2 cellular contexts compared by ENCODE assay signal in the genomic region with DNA sequence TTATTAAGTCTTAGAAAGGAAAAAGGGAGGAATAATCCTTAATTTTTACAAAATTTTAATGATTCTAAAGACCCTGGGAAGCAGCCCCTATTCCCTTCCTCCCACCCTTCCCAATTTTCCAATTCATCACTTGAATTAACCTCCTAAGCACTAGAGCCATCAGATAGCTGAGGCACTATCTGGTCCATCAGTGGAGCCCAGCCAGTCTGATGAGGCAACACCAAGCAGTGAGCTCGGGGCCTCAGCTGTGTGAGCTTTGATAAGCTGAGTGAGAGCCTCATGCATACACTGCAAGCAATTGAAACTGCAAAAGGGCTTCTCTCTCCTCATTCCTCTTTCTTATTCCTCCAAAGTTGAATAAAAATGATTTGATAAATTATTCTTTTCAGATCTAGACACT.
TF ChIP-seq lines count a peak whose summit lies in the region.

No MANE protein-coding gene starts in this region.

TF ChIP-seq in SK-N-SH, 30 proteins besides CTCF, POLR2A, EP300 and RAD21:
- TF ChIP-seq POLR2AphosphoS5 (IDR thresholded peaks at IDR 0.05; ENCODE audit: low read depth, low read length): no peak
- no peak for TF ChIP-seq IRF3 (IDR thresholded peaks at IDR 0.05; ENCODE audit: low read depth, low read length)
- peak; percentile 24; the same call in 1 of the 2 replicates for TF ChIP-seq RCOR1 (IDR thresholded peaks at IDR 0.05; ENCODE audit: low read length)
- TF ChIP-seq GATA2 (CRISPR knock-in tag; IDR thresholded peaks at IDR 0.05): peak; percentile 86

TF ChIP-seq in SK-N-SH treated with all-trans-retinoic acid at 6 μM for 48 hours, 23 proteins besides CTCF, POLR2A, EP300 and RAD21:
- TF ChIP-seq BACH2 (CRISPR knock-in tag; IDR thresholded peaks at IDR 0.05; ENCODE audit: borderline replicate concordance): no peak
- no peak for TF ChIP-seq ZFP3 (CRISPR knock-in tag; IDR thresholded peaks at IDR 0.05)
- TF ChIP-seq, protein P1, sequence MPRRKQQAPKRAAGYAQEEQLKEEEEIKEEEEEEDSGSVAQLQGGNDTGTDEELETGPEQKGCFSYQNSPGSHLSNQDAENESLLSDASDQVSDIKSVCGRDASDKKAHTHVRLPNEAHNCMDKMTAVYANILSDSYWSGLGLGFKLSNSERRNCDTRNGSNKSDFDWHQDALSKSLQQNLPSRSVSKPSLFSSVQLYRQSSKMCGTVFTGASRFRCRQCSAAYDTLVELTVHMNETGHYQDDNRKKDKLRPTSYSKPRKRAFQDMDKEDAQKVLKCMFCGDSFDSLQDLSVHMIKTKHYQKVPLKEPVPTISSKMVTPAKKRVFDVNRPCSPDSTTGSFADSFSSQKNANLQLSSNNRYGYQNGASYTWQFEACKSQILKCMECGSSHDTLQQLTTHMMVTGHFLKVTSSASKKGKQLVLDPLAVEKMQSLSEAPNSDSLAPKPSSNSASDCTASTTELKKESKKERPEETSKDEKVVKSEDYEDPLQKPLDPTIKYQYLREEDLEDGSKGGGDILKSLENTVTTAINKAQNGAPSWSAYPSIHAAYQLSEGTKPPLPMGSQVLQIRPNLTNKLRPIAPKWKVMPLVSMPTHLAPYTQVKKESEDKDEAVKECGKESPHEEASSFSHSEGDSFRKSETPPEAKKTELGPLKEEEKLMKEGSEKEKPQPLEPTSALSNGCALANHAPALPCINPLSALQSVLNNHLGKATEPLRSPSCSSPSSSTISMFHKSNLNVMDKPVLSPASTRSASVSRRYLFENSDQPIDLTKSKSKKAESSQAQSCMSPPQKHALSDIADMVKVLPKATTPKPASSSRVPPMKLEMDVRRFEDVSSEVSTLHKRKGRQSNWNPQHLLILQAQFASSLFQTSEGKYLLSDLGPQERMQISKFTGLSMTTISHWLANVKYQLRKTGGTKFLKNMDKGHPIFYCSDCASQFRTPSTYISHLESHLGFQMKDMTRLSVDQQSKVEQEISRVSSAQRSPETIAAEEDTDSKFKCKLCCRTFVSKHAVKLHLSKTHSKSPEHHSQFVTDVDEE (CRISPR knock-in tag; IDR thresholded peaks at IDR 0.05): no peak
- no peak for TF ChIP-seq CSDC2 (CRISPR knock-in tag; IDR thresholded peaks at IDR 0.05)
- no peak for TF ChIP-seq OSR1 (CRISPR knock-in tag; IDR thresholded peaks at IDR 0.05)
- TF ChIP-seq ZFP30 (CRISPR knock-in tag; IDR thresholded peaks at IDR 0.05): no peak
- no peak for TF ChIP-seq PPARA (CRISPR knock-in tag; IDR thresholded peaks at IDR 0.05; ENCODE audit: borderline replicate concordance)
- no peak for TF ChIP-seq ISL1 (CRISPR knock-in tag; IDR thresholded peaks at IDR 0.05)
- TF ChIP-seq ZNF8 (CRISPR knock-in tag; IDR thresholded peaks at IDR 0.05): no peak
